In the genomic region with DNA sequence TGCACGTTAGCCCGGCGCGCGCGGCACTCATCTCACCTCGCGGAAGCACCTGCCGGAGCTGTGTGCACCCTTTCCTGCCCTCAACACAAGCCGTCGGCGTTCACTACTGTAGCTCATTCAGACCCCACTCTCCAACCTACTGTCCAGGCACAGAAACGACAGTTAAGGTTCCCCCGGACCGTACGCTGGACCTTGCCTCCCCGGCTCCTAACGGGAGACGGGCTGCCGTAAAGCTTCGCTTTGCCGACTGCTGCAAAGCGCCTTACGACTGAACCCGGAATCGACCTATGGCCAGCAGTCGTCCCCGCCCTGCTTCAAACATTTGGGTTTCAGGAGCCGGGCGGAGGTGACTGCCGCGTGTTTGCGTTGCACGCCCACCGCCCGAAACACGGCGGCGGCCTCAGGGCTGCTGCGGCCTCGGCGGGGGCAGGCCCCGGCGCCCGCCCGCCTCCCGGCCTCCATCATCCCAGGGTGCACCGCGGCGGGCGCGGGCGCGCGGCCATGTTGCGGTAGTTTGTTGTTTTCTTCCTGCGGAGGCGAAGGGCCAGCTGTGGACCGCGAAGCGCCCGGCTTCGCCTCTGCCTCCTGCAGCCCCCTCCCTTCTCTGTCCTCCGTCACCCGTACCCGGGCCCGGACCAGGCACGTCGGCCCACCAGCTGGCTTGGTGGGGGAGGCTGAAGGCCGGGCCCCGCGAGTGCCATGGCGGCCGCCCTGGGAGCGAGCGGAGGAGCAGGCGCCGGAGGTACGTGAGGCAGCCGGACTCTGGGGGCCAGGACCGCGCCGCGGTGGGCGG, we compare ENCODE assay signal across 8 cellular contexts. TPM values are rescaled to one million over a fixed set of nuclear protein-coding genes. Genes with fewer than 3 reads are reported as not detected.
DNase-seq lines count a peak whose midpoint lies in the region; ATAC-seq, FAIRE-seq and TF ChIP-seq lines count a peak whose summit lies in the region.

RBM33 (plus strand) TSS at position 484 of the 793 bp plus-strand sequence; CDS start at position 700, 216 bp downstream.

- peak within 1 kb of the TSS; percentile 94 for H3K27ac ChIP-seq in HUES6 (ENCODE audit: low read depth, low read length)
- peak within 1 kb of the TSS; percentile 86 for H3K27ac ChIP-seq in OCI-LY7 (ENCODE audit: low read depth, low read length, poor library complexity, severe bottlenecking)

- DNase-seq in D721Med (ENCODE audit: insufficient read length, low spot score) (peak; percentile 75), OCI-LY7 (ENCODE audit: low spot score) (peak; percentile 85), activated T-cell treated with anti-CD3 and anti-CD28 coated beads for 1 hour (ENCODE audit: low read depth) (peak; percentile 60), epithelial cell of esophagus (ENCODE audit: low read depth) (peak; percentile 78)
- DNase-seq in stimulated activated CD8-positive, alpha-beta memory T cell treated with anti-CD3 and anti-CD28 coated beads, Interleukin-2, amount 100 ng/mL, for 48 hours (ENCODE audit: low read depth in 2 of 2): peak; percentile 70 to 72

- BruUV-seq in OCI-LY7 (replicated peaks; lab: Mats Ljungman, UMichigan): no TSS peak

- peak within 1 kb of the TSS; percentile 70 for H3K4me3 ChIP-seq in HUES6 (ENCODE audit: low read depth, low read length)
- peak within 1 kb of the TSS; percentile 94 for H3K4me3 ChIP-seq in OCI-LY7 (ENCODE audit: low read depth, low read length, poor library complexity, severe bottlenecking)
- peak within 1 kb of the TSS; percentile 92 for H3K4me3 ChIP-seq in epithelial cell of esophagus (ENCODE audit: low read length)
- peak within 1 kb of the TSS; percentile 88 for H3K4me3 ChIP-seq in mononuclear cell (ENCODE audit: low read length)

- H3K27me3 ChIP-seq in HUES6 (ENCODE audit: control insufficient read depth, insufficient read depth, low read length) (no peaks in the 10 kb centered on the region), mononuclear cell (ENCODE audit: insufficient read depth, low read length) (no peaks in the 10 kb centered on the region)

- CTCF ChIA-PET in OCI-LY7 (lab: Charles Lee; ENCODE audit: unreplicated experiment): interaction anchor here (0.6 kb wide), 1 partner anchor 13 kb away, joined by 5 read pairs; no protein-coding TSS in a partner anchor

- H3K9me3 ChIP-seq in HUES6 (ENCODE audit: control insufficient read depth, insufficient read depth, low read depth, low read length) (peaks cover 45% of the 10 kb centered on the region), OCI-LY7 (ENCODE audit: low read length) (peaks cover 25% of the 10 kb centered on the region), mononuclear cell (ENCODE audit: low read depth, low read length) (peaks cover 12% of the 10 kb centered on the region)

- ATAC-seq in GM21447 (IDR thresholded peaks at IDR 0.05; ENCODE audit: unreplicated experiment): peak; percentile 74

- H3K9ac ChIP-seq in HUES6 (ENCODE audit: low read length): peak within 1 kb of the TSS; percentile 93

- peaks cover 40% of the 10 kb centered on the region for H3K36me3 ChIP-seq in HUES6 (ENCODE audit: control insufficient read depth, insufficient read depth, low read length)
- peaks cover 70% of the 10 kb centered on the region for H3K36me3 ChIP-seq in OCI-LY7 (ENCODE audit: insufficient read depth, low read length)

- peaks cover 12% of the 10 kb centered on the region for H4K20me1 ChIP-seq in OCI-LY7 (ENCODE audit: insufficient read depth, low read length)

- POLR2A ChIA-PET in OCI-LY7 (lab: Charles Lee): interaction anchor here (0.7 to 1.1 kb wide), 7 partner anchors 8 to 90 kb away, joined by 3 to 8 read pairs (median 4); no protein-coding TSS in a partner anchor

- no peaks in the 10 kb centered on the region for H3K9me2 ChIP-seq in OCI-LY7 (ENCODE audit: insufficient read depth, low read length)

- FAIRE-seq in D721Med (lab: Jason Lieb, UNC): no peak

- peaks cover 63% of the 10 kb centered on the region for H3K79me2 ChIP-seq in OCI-LY7 (ENCODE audit: insufficient read depth, low read depth, low read length)

- peak within 1 kb of the TSS; percentile 78 for H2AFZ ChIP-seq in OCI-LY7 (ENCODE audit: low read length)

- H3K4me2 ChIP-seq in OCI-LY7 (ENCODE audit: low read length): peak within 1 kb of the TSS; percentile 96

- no peaks in the 10 kb centered on the region for H3K4me1 ChIP-seq in HUES6 (ENCODE audit: control insufficient read depth, insufficient read depth, low read length)
- peaks cover 31% of the 10 kb centered on the region for H3K4me1 ChIP-seq in OCI-LY7 (ENCODE audit: insufficient read depth, low read length, poor library complexity, severe bottlenecking)
- peaks cover 15% of the 10 kb centered on the region for H3K4me1 ChIP-seq in mononuclear cell (ENCODE audit: insufficient read depth, low read length)

- intact Hi-C loops in OCI-LY7 (cut with micrococcal nuclease; ENCODE audit: unreplicated experiment): loop anchor here (2.0 to 5.0 kb wide), 2 partner anchors 78 to 347 kb away; partner anchors contain the start of gene INSIG1

- no peak for TF ChIP-seq CTCF in D721Med (IDR thresholded peaks at IDR 0.05; ENCODE audit: insufficient read depth, missing control alignments)
- TF ChIP-seq CTCF in OCI-LY7 (conservative IDR thresholded peaks at IDR 0.05; ENCODE audit: low read length): no peak
- TF ChIP-seq CTCF in epithelial cell of esophagus (IDR thresholded peaks at IDR 0.05; ENCODE audit: insufficient read depth, low read depth, low read length, missing control alignments): no peak

RNA-seq across cellular contexts. Expression of gene RBM33, which starts in this region (rescaled TPM):
- 67.6 and 79.2 TPM in 2 replicates for total RNA-seq in OCI-LY7 (2014; rRNA removed; shearing (Covaris generic))
- 127 and 150 TPM in 2 replicates for total RNA-seq in OCI-LY7 (2022)
- 100 TPM for total RNA-seq in mononuclear cell

Comparison
In these comparisons a context has a peak if more than half of its experiments do, and no peak if none do; other contexts are left out.
1. Peak in every context shown above with its lines: DNase-seq, ATAC-seq, H3K4me3 ChIP-seq and H3K27ac ChIP-seq.